Comparison of ENCODE assay signal across 13 cellular contexts in genomic region chr12:114679942-114680341, GRCh38. TPM values are rescaled to one million over a fixed set of nuclear protein-coding genes. Genes with fewer than 3 reads are reported as not detected.
DNase-seq lines count a peak whose midpoint lies in the region; ATAC-seq and TF ChIP-seq lines count a peak whose summit lies in the region.
"Had no signal": no experiment of that assay in that cellular context is flagged by ENCODE, and none has a peak within 500 bp of the region (broad histone marks: within the 10 kb centered on the region; RNA-seq: fewer than 3 reads in every experiment).

No MANE protein-coding gene starts in this region.

- H3K9me3 Mint-ChIP-seq in activated T-helper 2 cell treated with anti-CD3 and anti-CD28 coated beads, Interferon-gamma antibody, Interleukin-2, Interleukin-4, amounts not matched to agents 10 μg/mL and 5 μg/mL and 100 μg/mL, durations not matched to agents 14 hours and 24 hours and 36 hours = no peaks in the 10 kb centered on the region

- H3K4me1 Mint-ChIP-seq in activated T-helper 2 cell treated with anti-CD3 and anti-CD28 coated beads, Interferon-gamma antibody, Interleukin-2, Interleukin-4, amounts not matched to agents 10 μg/mL and 5 μg/mL and 100 μg/mL, durations not matched to agents 14 hours and 24 hours and 36 hours (ENCODE audit: low read depth) = peaks cover 9% of the 10 kb centered on the region

- H3K36me3 ChIP-seq in psoas muscle (ENCODE audit: insufficient read depth in 1 of 2, low read depth in 1 of 2) (peaks cover 3 to 54% of the 10 kb centered on the region in 2 donors), aorta (ENCODE audit: control insufficient read depth in 1 of 2, insufficient read depth in 2 of 2, low read length in 1 of 2) (no peaks in the 10 kb centered on the region)

- H3K27me3 Mint-ChIP-seq in activated T-helper 2 cell treated with anti-CD3 and anti-CD28 coated beads, Interferon-gamma antibody, Interleukin-2, Interleukin-4, amounts not matched to agents 10 μg/mL and 5 μg/mL and 100 μg/mL, durations not matched to agents 14 hours and 24 hours and 36 hours (ENCODE audit: low read depth) = peaks cover 64% of the 10 kb centered on the region

- H3K4me1 ChIP-seq in psoas muscle (peaks cover 2% of the 10 kb centered on the region), aorta (ENCODE audit: control insufficient read depth in 1 of 2, insufficient read depth in 2 of 2, low read length in 2 of 2) (no peaks in the 10 kb centered on the region)

- TF ChIP-seq CTCF in C4-2B (conservative IDR thresholded peaks at IDR 0.05) (no peak), fibroblast of villous mesenchyme (IDR thresholded peaks at IDR 0.05; ENCODE audit: insufficient read depth, low read depth, low read length) (no peak), psoas muscle (IDR thresholded peaks at IDR 0.05) (no peak)

- H3K27me3 ChIP-seq in psoas muscle (ENCODE audit: insufficient read depth in 3 of 3, low read length in 2 of 3) (no peaks in the 10 kb centered on the region), aorta (ENCODE audit: control insufficient read depth in 1 of 2, insufficient read depth in 2 of 2, low read length in 1 of 2) (no peaks in the 10 kb centered on the region)

- peak overlapping the region; percentile 99 for H3K27ac ChIP-seq in C4-2B
- peak overlapping the region; percentile 90 for H3K27ac ChIP-seq in psoas muscle
- H3K27ac ChIP-seq in aorta (ENCODE audit: low read depth in 1 of 2, low read length in 2 of 2) = no peak overlapping the region

- peaks cover 4% of the 10 kb centered on the region for H3K36me3 Mint-ChIP-seq in activated T-helper 2 cell treated with anti-CD3 and anti-CD28 coated beads, Interferon-gamma antibody, Interleukin-2, Interleukin-4, amounts not matched to agents 10 μg/mL and 5 μg/mL and 100 μg/mL, durations not matched to agents 14 hours and 24 hours and 36 hours (ENCODE audit: low read depth)

- intact Hi-C loops in psoas muscle (cut with DNase I) (loop anchor here in 1 of 2 donors (10.0 kb wide), 2 partner anchors 545 to 655 kb away; no protein-coding TSS in a partner anchor), aorta (cut with DNase I) (loop anchor here in 1 of 2 donors (10.0 kb wide), 1 partner anchor 655 kb away; no protein-coding TSS in a partner anchor)
- intact Hi-C loops in activated T-helper 2 cell treated with anti-CD3 and anti-CD28 coated beads, Interferon-gamma antibody, Interleukin-2, Interleukin-4, amounts not matched to agents 10 μg/mL and 5 μg/mL and 100 μg/mL, durations not matched to agents 14 hours and 24 hours and 36 hours (cut with micrococcal nuclease) = loop anchor here (5.0 kb wide), 1 partner anchor 278 kb away; no protein-coding TSS in a partner anchor

- peak; percentile 61 for DNase-seq in fibroblast of villous mesenchyme (ENCODE audit: low read depth)
- DNase-seq in psoas muscle = no peak
- DNase-seq in T1000 (lab: John Stamatoyannopoulos, UW) = no peak
- no peak for DNase-seq in activated T-helper 2 cell treated with anti-CD3 and anti-CD28 coated beads, Interferon-gamma antibody, Interleukin-2, Interleukin-4, amounts not matched to agents 10 μg/mL and 5 μg/mL and 100 μg/mL, durations not matched to agents 14 hours and 24 hours and 36 hours (ENCODE audit: low spot score)
- no peak for DNase-seq in aorta
- DNase-seq: activated T-cell treated with anti-CD3 and anti-CD28 coated beads, Interleukin-2, amount 50 U/mL, for 72 hours; CD4-positive, alpha-beta T cell; left colon; NCI-H2171 treated with DMSO at 0.1 percent for 48 hours; posterior cingulate gyrus had no signal

- H3K9me3 ChIP-seq in psoas muscle (no peaks in the 10 kb centered on the region), aorta (ENCODE audit: control insufficient read depth, low read length) (no peaks in the 10 kb centered on the region)

- no peak overlapping the region for H3K27ac Mint-ChIP-seq in activated T-helper 2 cell treated with anti-CD3 and anti-CD28 coated beads, Interferon-gamma antibody, Interleukin-2, Interleukin-4, amounts not matched to agents 10 μg/mL and 5 μg/mL and 100 μg/mL, durations not matched to agents 14 hours and 24 hours and 36 hours
- H3K27ac Mint-ChIP-seq: activated T-cell treated with anti-CD3 and anti-CD28 coated beads, Interleukin-2, amount 50 U/mL, for 72 hours; CD4-positive, alpha-beta T cell had no signal

- no peak overlapping the region for H3K4me3 Mint-ChIP-seq in activated T-helper 2 cell treated with anti-CD3 and anti-CD28 coated beads, Interferon-gamma antibody, Interleukin-2, Interleukin-4, amounts not matched to agents 10 μg/mL and 5 μg/mL and 100 μg/mL, durations not matched to agents 14 hours and 24 hours and 36 hours (ENCODE audit: low read depth)
- H3K4me3 Mint-ChIP-seq: activated T-cell treated with anti-CD3 and anti-CD28 coated beads, Interleukin-2, amount 50 U/mL, for 72 hours; CD4-positive, alpha-beta T cell had no signal

- 83 to 86% (median 83%) methylated on average over 11 of the region's 11 CpGs for WGBS in psoas muscle, 3 donors
- 75 to 93% methylated on average over 11 of the region's 11 CpGs for WGBS in aorta, 2 donors

- peak overlapping the region; percentile 88 for H3K4me3 ChIP-seq in fibroblast of villous mesenchyme (ENCODE audit: low read depth, low read length)
- H3K4me3 ChIP-seq in psoas muscle = peak overlapping the region; percentile 78
- H3K4me3 ChIP-seq in aorta (ENCODE audit: low read length in 2 of 2) = no peak overlapping the region

- ATAC-seq in SK-N-SH treated with all-trans-retinoic acid at 6 μM for 48 hours = no peak
- ATAC-seq in psoas muscle = no peak
- ATAC-seq in HG03139 (IDR thresholded peaks at IDR 0.05; ENCODE audit: unreplicated experiment) = no peak
- ATAC-seq in aorta (ENCODE audit: low FRiP score) = no peak
- ATAC-seq: activated T-cell treated with anti-CD3 and anti-CD28 coated beads, Interleukin-2, amount 50 U/mL, for 72 hours; left colon had no signal

TF ChIP-seq in SK-N-SH treated with all-trans-retinoic acid at 6 μM for 48 hours, 23 proteins besides CTCF, POLR2A, EP300 and RAD21:
- no peak for TF ChIP-seq OSR1 (CRISPR knock-in tag; IDR thresholded peaks at IDR 0.05)
- TF ChIP-seq, protein P1, sequence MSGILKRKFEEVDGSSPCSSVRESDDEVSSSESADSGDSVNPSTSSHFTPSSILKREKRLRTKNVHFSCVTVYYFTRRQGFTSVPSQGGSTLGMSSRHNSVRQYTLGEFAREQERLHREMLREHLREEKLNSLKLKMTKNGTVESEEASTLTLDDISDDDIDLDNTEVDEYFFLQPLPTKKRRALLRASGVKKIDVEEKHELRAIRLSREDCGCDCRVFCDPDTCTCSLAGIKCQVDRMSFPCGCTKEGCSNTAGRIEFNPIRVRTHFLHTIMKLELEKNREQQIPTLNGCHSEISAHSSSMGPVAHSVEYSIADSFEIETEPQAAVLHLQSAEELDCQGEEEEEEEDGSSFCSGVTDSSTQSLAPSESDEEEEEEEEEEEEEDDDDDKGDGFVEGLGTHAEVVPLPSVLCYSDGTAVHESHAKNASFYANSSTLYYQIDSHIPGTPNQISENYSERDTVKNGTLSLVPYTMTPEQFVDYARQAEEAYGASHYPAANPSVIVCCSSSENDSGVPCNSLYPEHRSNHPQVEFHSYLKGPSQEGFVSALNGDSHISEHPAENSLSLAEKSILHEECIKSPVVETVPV (CRISPR knock-in tag; IDR thresholded peaks at IDR 0.05) = no peak
- peak; percentile 73 for TF ChIP-seq ISL1 (CRISPR knock-in tag; IDR thresholded peaks at IDR 0.05)

RNA-seq across cellular contexts. Expression of gene TBX3, which starts 4.0 kb away (rescaled TPM):
- 109 and 114 TPM in 2 replicates for total RNA-seq in fibroblast of villous mesenchyme
- total RNA-seq in psoas muscle = 10 to 100 TPM in 3 of 4 donors, 1 to 10 TPM in 1; 7.4 to 50.8 (median 30.8) TPM
- 10 to 100 TPM in 1 of 3 donors, 1 to 10 TPM in 2; 5.0 to 15.8 (median 9.8) TPM for polyA plus RNA-seq in psoas muscle
- not detected in 2 replicates for total RNA-seq in activated T-helper 2 cell treated with anti-CD3 and anti-CD28 coated beads, Interferon-gamma antibody, Interleukin-2, Interleukin-4, amounts not matched to agents 10 μg/mL and 5 μg/mL and 100 μg/mL, durations not matched to agents 14 hours and 24 hours and 36 hours
- total RNA-seq in aorta = 1 to 10 TPM; 3.7 to 6.8 TPM
- polyA plus RNA-seq in aorta = 1 to 10 TPM; 2.2 to 5.1 TPM

Comparison
In these comparisons a context has a peak if more than half of its experiments do, and no peak if none do; other contexts are left out.
1. H3K27ac ChIP-seq: peak in C4-2B (single experiment) and psoas muscle (single experiment); none in aorta (0 of 2).
2. H3K4me3 ChIP-seq: peak in fibroblast of villous mesenchyme (single experiment) and psoas muscle (single experiment); none in aorta (0 of 2).